14 cellular contexts compared by ENCODE assay signal in genomic region chr14:68402525-68403101, GRCh38.
DNase-seq lines count a peak whose midpoint lies in the region; ATAC-seq and TF ChIP-seq lines count a peak whose summit lies in the region.
"Had no signal": no experiment of that assay in that cellular context is flagged by ENCODE, and none has a peak within 500 bp of the region (broad histone marks: within the 10 kb centered on the region; RNA-seq: fewer than 3 reads in every experiment).

No MANE protein-coding gene starts in this region.

- no peaks in the 10 kb centered on the region for H4K20me1 ChIP-seq in mammary epithelial cell (ENCODE audit: insufficient read depth, low read length)

- H3K4me1 ChIP-seq in mammary epithelial cell (ENCODE audit: insufficient read depth, low read length) (peaks cover 70% of the 10 kb centered on the region), uterus (peaks cover 7 to 17% of the 10 kb centered on the region in 2 donors)

- no peak for ATAC-seq in T-helper 17 cell
- no peak for ATAC-seq in GM21786 (IDR thresholded peaks at IDR 0.05; ENCODE audit: unreplicated experiment)
- ATAC-seq: A549 had no signal

- dilution Hi-C loops in mammary epithelial cell (cut with HindIII; ENCODE audit: low sequenced_read_pairs), result no loop called here

- H3K36me3 ChIP-seq in mammary epithelial cell (ENCODE audit: insufficient read depth, low read length), result no peaks in the 10 kb centered on the region
- H3K36me3 ChIP-seq in uterus, result no peaks in the 10 kb centered on the region

- CTCF ChIA-PET in MCF 10A (lab: Yijun Ruan, JAX), result interaction anchor here (0.6 to 1.5 kb wide), 3 partner anchors 9 to 469 kb away, joined by 3 read pairs; no protein-coding TSS in a partner anchor
- CTCF ChIA-PET in mammary epithelial cell (lab: Charles Lee; ENCODE audit: low non-redundant PET), result no interaction called here

- H3K27me3 ChIP-seq in mammary epithelial cell (ENCODE audit: insufficient read depth, low read length) (no peaks in the 10 kb centered on the region), uterus (no peaks in the 10 kb centered on the region)

- H3K27ac Mint-ChIP-seq in MCF 10A (ENCODE audit: low read depth, unreplicated experiment) (peak overlapping the region; percentile 51), T-helper 17 cell (peak overlapping the region; percentile 93), nephron (peak overlapping the region; percentile 88 to 99 (median 98))
- H3K27ac Mint-ChIP-seq: activated naive CD4-positive, alpha-beta T cell treated with anti-CD3 and anti-CD28 coated beads, Interleukin-2, amount 50 U/mL, for 24 hours had no signal

- H3K9me3 Mint-ChIP-seq in MCF 10A (ENCODE audit: unreplicated experiment) (no peaks in the 10 kb centered on the region), nephron (no peaks in the 10 kb centered on the region)
- H3K9me3 Mint-ChIP-seq: activated naive CD4-positive, alpha-beta T cell treated with anti-CD3 and anti-CD28 coated beads, Interleukin-2, amount 50 U/mL, for 24 hours had no signal

- BruUV-seq in MCF 10A (replicated peaks; lab: Mats Ljungman, UMichigan) (no TSS peak), mammary epithelial cell (replicated peaks; lab: Mats Ljungman, UMichigan) (no TSS peak)

- H3K4me3 Mint-ChIP-seq in MCF 10A (ENCODE audit: unreplicated experiment), result no peak overlapping the region
- H3K4me3 Mint-ChIP-seq in T-helper 17 cell, result peak overlapping the region; percentile 25
- H3K4me3 Mint-ChIP-seq in nephron, result peak overlapping the region in 1 of 3 experiments; percentile 27
- H3K4me3 Mint-ChIP-seq: activated naive CD4-positive, alpha-beta T cell treated with anti-CD3 and anti-CD28 coated beads, Interleukin-2, amount 50 U/mL, for 24 hours had no signal

- no peak overlapping the region for H3K9ac ChIP-seq in mammary epithelial cell (ENCODE audit: insufficient read depth, low read length)

- H3K27ac ChIP-seq in mammary epithelial cell (ENCODE audit: insufficient read depth, low read depth, low read length), result no peak overlapping the region
- peak overlapping the region; percentile 78 to 84 for H3K27ac ChIP-seq in uterus
- H3K27ac ChIP-seq: SK-N-MC, VCaP had no signal

- no peaks in the 10 kb centered on the region for H3K79me2 ChIP-seq in mammary epithelial cell (ENCODE audit: insufficient read depth, low read length)

- no peak overlapping the region for H3K4me3 ChIP-seq in mammary epithelial cell (replicated peaks in 1 of 3; ENCODE audit: insufficient read depth in 1 of 3, low read depth in 2 of 3, low read length in 3 of 3)
- no peak overlapping the region for H3K4me3 ChIP-seq in uterus
- H3K4me3 ChIP-seq: A549, SK-N-MC had no signal

- TF ChIP-seq CTCF in MCF 10A (IDR thresholded peaks at IDR 0.05; ENCODE audit: unreplicated experiment) (no peak), mammary epithelial cell (conservative IDR thresholded peaks at IDR 0.05 in 1 of 2, IDR thresholded peaks at IDR 0.05 in 1 of 2; ENCODE audit: extremely low read depth in 1 of 2, insufficient read depth in 1 of 2, low read depth in 1 of 2, low read length in 2 of 2) (no peak), nephron (IDR thresholded peaks at IDR 0.05; ENCODE audit: unreplicated experiment in 3 of 3) (no peak), uterus (IDR thresholded peaks at IDR 0.05) (no peak)

- H3K9me3 ChIP-seq in mammary epithelial cell (replicated peaks; ENCODE audit: insufficient read depth, low read length) (no peaks in the 10 kb centered on the region), T-helper 17 cell (ENCODE audit: control insufficient read depth, low read length, poor library complexity, severe bottlenecking) (no peaks in the 10 kb centered on the region), uterus (no peaks in the 10 kb centered on the region)
- H3K9me3 ChIP-seq: A549 had no signal

- no peaks in the 10 kb centered on the region for H3K27me3 Mint-ChIP-seq in MCF 10A (ENCODE audit: insufficient read depth, unreplicated experiment)
- H3K27me3 Mint-ChIP-seq in T-helper 17 cell, result no peaks in the 10 kb centered on the region
- no peaks in the 10 kb centered on the region for H3K27me3 Mint-ChIP-seq in nephron (ENCODE audit: low read depth)
- H3K27me3 Mint-ChIP-seq: activated naive CD4-positive, alpha-beta T cell treated with anti-CD3 and anti-CD28 coated beads, Interleukin-2, amount 50 U/mL, for 24 hours had no signal

- H2AFZ ChIP-seq in mammary epithelial cell (ENCODE audit: low read depth, low read length), result no peak overlapping the region

- intact Hi-C loops in MCF 10A (cut with micrococcal nuclease), result loop anchor here (5.0 to 10.0 kb wide), 2 partner anchors 65 to 282 kb away; no protein-coding TSS in a partner anchor
- intact Hi-C loops in mammary epithelial cell (cut with micrococcal nuclease), result loop anchor here (5.0 kb wide), 3 partner anchors 65 to 385 kb away; no protein-coding TSS in a partner anchor
- intact Hi-C loops in uterus (cut with DNase I; ENCODE audit: low total_unique reads), result no loop called here

- H3K36me3 Mint-ChIP-seq in MCF 10A (ENCODE audit: insufficient read depth, unreplicated experiment), result peaks cover 6% of the 10 kb centered on the region
- no peaks in the 10 kb centered on the region for H3K36me3 Mint-ChIP-seq in T-helper 17 cell (ENCODE audit: low read depth)
- no peaks in the 10 kb centered on the region for H3K36me3 Mint-ChIP-seq in nephron (ENCODE audit: low read depth)

- H3K4me1 Mint-ChIP-seq in MCF 10A (ENCODE audit: insufficient read depth, unreplicated experiment), result peaks cover 43% of the 10 kb centered on the region
- peaks cover 36% of the 10 kb centered on the region for H3K4me1 Mint-ChIP-seq in T-helper 17 cell
- peaks cover 69% of the 10 kb centered on the region for H3K4me1 Mint-ChIP-seq in nephron

- WGBS in mammary epithelial cell (ENCODE audit: low coverage, missing lambda C conversion rate), result 84% methylated on average over 7 of the region's 7 CpGs

- TF ChIP-seq POLR2A in uterus (IDR thresholded peaks at IDR 0.05), result no peak

- in situ Hi-C loops in mammary epithelial cell (cut with MboI; ENCODE audit: low sequenced_read_pairs in 2 of 2), result loop anchor here in 1 of 2 donors (10.0 to 25.0 kb wide), 2 partner anchors 282 to 465 kb away; no protein-coding TSS in a partner anchor

- POLR2A ChIA-PET in MCF 10A (lab: Yijun Ruan, JAX), result interaction anchor here (0.8 to 1.6 kb wide), 5 partner anchors 8 to 385 kb away, joined by 3 to 6 read pairs (median 4); no protein-coding TSS in a partner anchor

- no peak overlapping the region for H3K4me2 ChIP-seq in mammary epithelial cell (ENCODE audit: insufficient read depth, low read depth, low read length)
- H3K4me2 ChIP-seq: A549 had no signal

- DNase-seq in MCF 10A (ENCODE audit: unreplicated experiment), result no peak
- DNase-seq in mammary epithelial cell, result no peak
- no peak for DNase-seq in T-helper 17 cell
- no peak for DNase-seq in uterus
- DNase-seq in DMS79 treated with DMSO at 0.1 percent for 48 hours (lab: John Stamatoyannopoulos, UW), result no peak
- DNase-seq in activated CD4-positive, alpha-beta T cell treated with anti-CD3 and anti-CD28 coated beads, Interleukin-2, amount 50 U/mL, for 48 hours, result no peak
- DNase-seq: NCI-H1092, nucleus accumbens had no signal
